In the genomic region with DNA sequence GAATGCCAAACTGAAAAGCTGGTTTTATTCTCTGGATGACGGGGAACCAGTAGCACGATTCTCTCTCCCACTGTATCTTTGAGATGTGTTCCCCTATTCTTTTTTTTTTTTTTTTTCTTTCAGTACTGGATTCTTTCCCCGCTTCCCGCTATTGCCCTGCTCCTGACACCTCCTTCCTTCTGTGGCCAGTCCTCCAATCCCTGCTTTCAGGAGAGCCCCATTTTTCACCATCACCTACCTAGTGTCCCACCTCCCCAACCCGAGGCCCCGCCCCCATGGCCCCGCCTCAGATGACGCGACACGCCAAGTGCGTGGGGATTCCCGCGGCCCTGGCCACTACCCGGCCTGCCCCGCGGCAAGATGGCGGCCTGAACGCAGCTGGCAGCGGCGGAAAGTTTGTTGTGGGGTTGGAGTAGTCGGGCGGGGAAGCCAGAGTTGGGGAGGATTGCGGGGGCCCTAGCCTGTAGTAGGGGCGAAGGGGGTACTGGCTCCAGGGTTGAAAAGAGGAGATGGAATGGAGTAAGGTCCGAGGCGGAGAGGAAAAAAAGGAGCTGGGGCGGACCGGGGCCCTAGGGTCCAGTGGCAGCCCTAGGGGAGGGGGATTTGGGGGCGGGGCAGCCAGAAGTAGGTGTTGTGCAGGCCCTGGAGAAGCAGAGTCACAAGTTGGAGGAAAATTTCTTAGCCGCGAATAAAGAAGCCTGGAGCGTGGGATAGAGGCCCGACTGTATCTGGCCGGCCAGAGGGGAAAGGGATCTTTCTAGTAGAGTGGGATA, we compare ENCODE assay signal across 8 cellular contexts. TPM values are rescaled to one million over a fixed set of nuclear protein-coding genes. Genes with fewer than 3 reads are reported as not detected.
A peak's percentile ranks its signal among the peaks of the same experiment; 100 is the strongest.
DNase-seq lines count a peak whose midpoint lies in the region; ATAC-seq and TF ChIP-seq lines count a peak whose summit lies in the region.

A gene with protein sequence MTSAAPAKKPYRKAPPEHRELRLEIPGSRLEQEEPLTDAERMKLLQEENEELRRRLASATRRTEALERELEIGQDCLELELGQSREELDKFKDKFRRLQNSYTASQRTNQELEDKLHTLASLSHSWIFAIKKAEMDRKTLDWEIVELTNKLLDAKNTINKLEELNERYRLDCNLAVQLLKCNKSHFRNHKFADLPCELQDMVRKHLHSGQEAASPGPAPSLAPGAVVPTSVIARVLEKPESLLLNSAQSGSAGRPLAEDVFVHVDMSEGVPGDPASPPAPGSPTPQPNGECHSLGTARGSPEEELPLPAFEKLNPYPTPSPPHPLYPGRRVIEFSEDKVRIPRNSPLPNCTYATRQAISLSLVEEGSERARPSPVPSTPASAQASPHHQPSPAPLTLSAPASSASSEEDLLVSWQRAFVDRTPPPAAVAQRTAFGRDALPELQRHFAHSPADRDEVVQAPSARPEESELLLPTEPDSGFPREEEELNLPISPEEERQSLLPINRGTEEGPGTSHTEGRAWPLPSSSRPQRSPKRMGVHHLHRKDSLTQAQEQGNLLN (plus strand): TSS at position 336 of the 773 bp plus-strand sequence. CDS start 21,432 bp downstream, outside the sequence.

- H3K9me3 ChIP-seq in neural cell (ENCODE audit: low read length) = no peaks in the 10 kb centered on the region

- no peaks in the 10 kb centered on the region for H3F3A ChIP-seq in neural cell (ENCODE audit: insufficient read depth, low read length, poor library complexity, severe bottlenecking)

- no peaks in the 10 kb centered on the region for H3K27me3 Mint-ChIP-seq in stimulated activated naive CD8-positive, alpha-beta T cell treated with anti-CD3 and anti-CD28 coated beads, Interleukin-15, amount 100 ng/mL, for 72 hours

- peak within 1 kb of the TSS; percentile 80 for H3K4me3 ChIP-seq in fibroblast of villous mesenchyme (ENCODE audit: low read depth, low read length)
- H3K4me3 ChIP-seq in neural cell (ENCODE audit: low read length) = peak within 1 kb of the TSS; percentile 82

- peak within 1 kb of the TSS; percentile 99 to 100 for H3K27ac Mint-ChIP-seq in stimulated activated naive CD8-positive, alpha-beta T cell treated with anti-CD3 and anti-CD28 coated beads, Interleukin-15, amount 100 ng/mL, for 72 hours

- H3K9me3 Mint-ChIP-seq in stimulated activated naive CD8-positive, alpha-beta T cell treated with anti-CD3 and anti-CD28 coated beads, Interleukin-15, amount 100 ng/mL, for 72 hours = no peaks in the 10 kb centered on the region

- peak; percentile 53 for DNase-seq in DMS53 treated with DMSO at 0.1 percent for 48 hours (lab: John Stamatoyannopoulos, UW; ENCODE audit: unreplicated experiment)
- peak; percentile 92 for DNase-seq in M059J (ENCODE audit: low read depth)
- peak; percentile 53 for DNase-seq in SHP77 treated with DMSO at 0.1 percent for 48 hours (lab: John Stamatoyannopoulos, UW)
- DNase-seq in activated gamma-delta T cell (lab: John Stamatoyannopoulos, UW) = peak; percentile 91
- DNase-seq in fibroblast of villous mesenchyme (ENCODE audit: low read depth) = peak; percentile 76
- DNase-seq in stimulated activated naive CD8-positive, alpha-beta T cell treated with anti-CD3 and anti-CD28 coated beads, Interleukin-15, amount 100 ng/mL, for 72 hours = peak; percentile 93 to 94

- H3K4me2 ChIP-seq in neural cell (ENCODE audit: low read length) = peak within 1 kb of the TSS; percentile 99

- H4K20me1 ChIP-seq in neural cell (ENCODE audit: insufficient read depth) = no peaks in the 10 kb centered on the region

- peak within 1 kb of the TSS; percentile 87 for H2AFZ ChIP-seq in neural cell (ENCODE audit: low read depth, low read length)

- peaks cover 48% of the 10 kb centered on the region for H3K4me1 Mint-ChIP-seq in stimulated activated naive CD8-positive, alpha-beta T cell treated with anti-CD3 and anti-CD28 coated beads, Interleukin-15, amount 100 ng/mL, for 72 hours

- no peak for TF ChIP-seq EP300 in neural cell (conservative IDR thresholded peaks at IDR 0.05; ENCODE audit: poor library complexity, severe bottlenecking)

- H3K79me2 ChIP-seq in neural cell (replicated peaks; ENCODE audit: insufficient read depth, low read length) = peaks cover 30% of the 10 kb centered on the region

- H3K36me3 ChIP-seq in neural cell (ENCODE audit: insufficient read depth, low read length) = no peaks in the 10 kb centered on the region

- TF ChIP-seq CTCF in fibroblast of villous mesenchyme (IDR thresholded peaks at IDR 0.05; ENCODE audit: insufficient read depth, low read depth, low read length) = no peak
- no peak for TF ChIP-seq CTCF in neural cell (IDR thresholded peaks at IDR 0.05; ENCODE audit: poor library complexity, severe bottlenecking)

- H3K27me3 ChIP-seq in neural cell (ENCODE audit: insufficient read depth, low read depth, low read length) = no peaks in the 10 kb centered on the region

- no peak for TF ChIP-seq RAD21 in neural cell (conservative IDR thresholded peaks at IDR 0.05)

- ATAC-seq in GM21786 (IDR thresholded peaks at IDR 0.05; ENCODE audit: unreplicated experiment) = peak; percentile 97
- ATAC-seq in stimulated activated naive CD8-positive, alpha-beta T cell treated with anti-CD3 and anti-CD28 coated beads, Interleukin-15, amount 100 ng/mL, for 72 hours = peak; percentile 99

- H3K27ac ChIP-seq in neural cell (ENCODE audit: low read length) = peak within 1 kb of the TSS; percentile 77

- no peaks in the 10 kb centered on the region for H3K9me2 ChIP-seq in neural cell (ENCODE audit: insufficient read depth, low read length)

- H3K4me3 Mint-ChIP-seq in stimulated activated naive CD8-positive, alpha-beta T cell treated with anti-CD3 and anti-CD28 coated beads, Interleukin-15, amount 100 ng/mL, for 72 hours = peak within 1 kb of the TSS; percentile 96 to 100

- peak within 1 kb of the TSS; percentile 73 for H3K9ac ChIP-seq in neural cell (ENCODE audit: low read length)

TF ChIP-seq in neural cell, 6 proteins besides CTCF, POLR2A, EP300 and RAD21:
- TF ChIP-seq SMC3 (conservative IDR thresholded peaks at IDR 0.05; ENCODE audit: poor library complexity) (no peak), EZH2 (IDR thresholded peaks at IDR 0.05; ENCODE audit: borderline replicate concordance, insufficient read depth, low read length, poor library complexity, severe bottlenecking) (no peak), POLR2AphosphoS5 (IDR thresholded peaks at IDR 0.05) (peak; percentile 89), TAF1 (IDR thresholded peaks at IDR 0.05; ENCODE audit: low read depth) (peak; percentile 57), MXI1 (conservative IDR thresholded peaks at IDR 0.05; ENCODE audit: poor library complexity, severe bottlenecking) (peak; percentile 64)
- TF ChIP-seq, protein P1, sequence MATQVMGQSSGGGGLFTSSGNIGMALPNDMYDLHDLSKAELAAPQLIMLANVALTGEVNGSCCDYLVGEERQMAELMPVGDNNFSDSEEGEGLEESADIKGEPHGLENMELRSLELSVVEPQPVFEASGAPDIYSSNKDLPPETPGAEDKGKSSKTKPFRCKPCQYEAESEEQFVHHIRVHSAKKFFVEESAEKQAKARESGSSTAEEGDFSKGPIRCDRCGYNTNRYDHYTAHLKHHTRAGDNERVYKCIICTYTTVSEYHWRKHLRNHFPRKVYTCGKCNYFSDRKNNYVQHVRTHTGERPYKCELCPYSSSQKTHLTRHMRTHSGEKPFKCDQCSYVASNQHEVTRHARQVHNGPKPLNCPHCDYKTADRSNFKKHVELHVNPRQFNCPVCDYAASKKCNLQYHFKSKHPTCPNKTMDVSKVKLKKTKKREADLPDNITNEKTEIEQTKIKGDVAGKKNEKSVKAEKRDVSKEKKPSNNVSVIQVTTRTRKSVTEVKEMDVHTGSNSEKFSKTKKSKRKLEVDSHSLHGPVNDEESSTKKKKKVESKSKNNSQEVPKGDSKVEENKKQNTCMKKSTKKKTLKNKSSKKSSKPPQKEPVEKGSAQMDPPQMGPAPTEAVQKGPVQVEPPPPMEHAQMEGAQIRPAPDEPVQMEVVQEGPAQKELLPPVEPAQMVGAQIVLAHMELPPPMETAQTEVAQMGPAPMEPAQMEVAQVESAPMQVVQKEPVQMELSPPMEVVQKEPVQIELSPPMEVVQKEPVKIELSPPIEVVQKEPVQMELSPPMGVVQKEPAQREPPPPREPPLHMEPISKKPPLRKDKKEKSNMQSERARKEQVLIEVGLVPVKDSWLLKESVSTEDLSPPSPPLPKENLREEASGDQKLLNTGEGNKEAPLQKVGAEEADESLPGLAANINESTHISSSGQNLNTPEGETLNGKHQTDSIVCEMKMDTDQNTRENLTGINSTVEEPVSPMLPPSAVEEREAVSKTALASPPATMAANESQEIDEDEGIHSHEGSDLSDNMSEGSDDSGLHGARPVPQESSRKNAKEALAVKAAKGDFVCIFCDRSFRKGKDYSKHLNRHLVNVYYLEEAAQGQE (IDR thresholded peaks at IDR 0.05; ENCODE audit: borderline replicate concordance) = peak; percentile 75

RNA-seq across cellular contexts. Expression of the gene that starts here (rescaled TPM):
- total RNA-seq in M059J (2014; rRNA removed; shearing (Covaris generic)) = 14.6 and 21.8 TPM in 2 replicates
- total RNA-seq in fibroblast of villous mesenchyme = 13.4 and 13.9 TPM in 2 replicates
- polyA plus RNA-seq in neural cell = 11.4 and 12.6 TPM in 2 replicates
- polyA minus RNA-seq in neural cell = 9.1 and 11.4 TPM in 2 replicates

Comparison
In these comparisons a context has a peak if more than half of its experiments do, and no peak if none do; other contexts are left out.
1. Peak in every context shown above with its lines: DNase-seq, ATAC-seq, H3K4me3 ChIP-seq and H3K27ac ChIP-seq.